In genomic region chr2:137700681-137701080, GRCh38 we compare ENCODE assay signal across 25 cellular contexts.
"Had no signal": no experiment of that assay in that cellular context is flagged by ENCODE, and none has a peak within 500 bp of the region (broad histone marks: within the 10 kb centered on the region; RNA-seq: fewer than 3 reads in every experiment).

No MANE protein-coding gene starts in this region.

- H3K4me1 ChIP-seq: gastroesophageal sphincter, heart left ventricle, left lung, pancreas, right atrium auricular region, sigmoid colon, spleen, testis, tibial nerve, upper lobe of left lung had no signal

- H3K4me3 ChIP-seq: dorsolateral prefrontal cortex, gastroesophageal sphincter, heart left ventricle, hepatocyte, left lung, pancreas, right atrium auricular region, sigmoid colon, spleen, testis, tibial nerve, upper lobe of left lung had no signal

- H3K27me3 ChIP-seq: dorsolateral prefrontal cortex, gastroesophageal sphincter, heart left ventricle, hepatocyte, left lung, neutrophil, pancreas, right atrium auricular region, sigmoid colon, spleen, testis, tibial nerve, upper lobe of left lung had no signal

- ATAC-seq: esophagus mucosa; gastroesophageal sphincter; heart left ventricle; left cardiac atrium; left lung; naive thymus-derived CD8-positive, alpha-beta T cell; pancreas; stimulated activated memory B cell treated with anti-CD40 and anti-IgM and Interleukin-4, amounts not matched to agents 10 μg/mL and 1 μg/mL and 100 μg/mL, for 72 hours; stimulated activated naive CD8-positive, alpha-beta T cell treated with anti-CD3 and anti-CD28 coated beads, Interleukin-15, Interleukin-2, amounts not matched to agents 100 U/mL and 50 U/mL, for 24 hours had no signal

- H3K36me3 ChIP-seq: gastroesophageal sphincter, heart left ventricle, left lung, neutrophil, pancreas, right atrium auricular region, sigmoid colon, spleen, tibial nerve, upper lobe of left lung had no signal

- H3K27ac ChIP-seq: dorsolateral prefrontal cortex, epithelial cell of prostate, gastroesophageal sphincter, heart left ventricle, hepatocyte, left lung, neutrophil, pancreas, right atrium auricular region, sigmoid colon, spleen, testis, tibial nerve, upper lobe of left lung had no signal

- DNase-seq: cerebellar nuclear complex; dorsolateral prefrontal cortex; effector CD4-positive, alpha-beta T cell; foreskin fibroblast; heart left ventricle; left cardiac atrium; left lung; naive thymus-derived CD8-positive, alpha-beta T cell; nephron progenitor cell; pancreas; sigmoid colon; spleen; stimulated activated CD4-positive, alpha-beta T cell treated with anti-CD3 and anti-CD28 coated beads, Interleukin-4, amount 100 ng/mL, for 4 hours; stimulated activated naive CD8-positive, alpha-beta T cell treated with anti-CD3 and anti-CD28 coated beads, Interleukin-15, Interleukin-2, amounts not matched to agents 100 U/mL and 50 U/mL, for 24 hours; substantia nigra; testis; upper lobe of left lung had no signal

- H3K4me2 ChIP-seq: hepatocyte had no signal

- H3K9me3 ChIP-seq: neutrophil, pancreas, sigmoid colon, testis had no signal

- H2AFZ ChIP-seq: hepatocyte had no signal
